8 cellular contexts compared by ENCODE assay signal in the genomic region with DNA sequence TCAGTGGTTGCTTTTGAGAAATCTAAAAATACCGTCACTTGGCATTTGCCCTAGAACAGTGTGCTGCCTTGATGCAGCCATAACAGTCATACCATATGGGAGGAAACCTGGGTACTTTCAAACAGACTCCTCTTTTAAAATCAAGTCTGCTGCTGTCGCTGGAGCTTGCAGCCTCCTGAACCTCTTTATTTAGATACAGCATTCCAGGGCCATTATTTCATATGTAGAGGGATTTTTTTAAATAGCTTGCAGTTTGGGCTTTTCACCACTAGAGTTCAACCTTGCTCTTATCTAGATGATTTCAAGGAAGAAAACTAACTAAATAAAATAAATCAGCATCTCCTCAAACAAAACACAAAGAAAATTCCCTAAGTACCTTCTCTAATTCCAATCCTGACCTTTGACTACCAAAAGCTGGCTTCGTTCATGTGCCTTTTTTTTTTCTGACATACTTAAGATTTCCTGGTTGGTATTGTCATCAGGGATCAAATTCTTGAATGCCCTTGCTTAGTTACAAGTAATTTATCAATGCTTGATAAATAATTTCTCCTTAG.
DNase-seq lines count a peak whose midpoint lies in the region; ATAC-seq and TF ChIP-seq lines count a peak whose summit lies in the region.

No MANE protein-coding gene starts in this region.

- peaks cover 6% of the 10 kb centered on the region for H3K4me1 Mint-ChIP-seq in activated CD4-positive, alpha-beta memory T cell treated with anti-CD3 and anti-CD28 coated beads for 36 hours (ENCODE audit: low read depth)

- DNase-seq in A172 (ENCODE audit: low spot score): peak; percentile 56
- DNase-seq in NCI-H82 (lab: John Stamatoyannopoulos, UW): peak; percentile 45
- peak; percentile 8 for DNase-seq in epithelial cell of prostate (ENCODE audit: low read depth, low spot score)
- no peak for DNase-seq in activated CD4-positive, alpha-beta memory T cell treated with anti-CD3 and anti-CD28 coated beads for 36 hours

- CTCF ChIA-PET in activated CD4-positive, alpha-beta memory T cell treated with anti-CD3 and anti-CD28 coated beads for 36 hours (lab: Charles Lee): interaction anchor here (0.6 to 2.3 kb wide), 20 partner anchors 13 to 1784 kb away, joined by 3 to 18 read pairs (median 4); no protein-coding TSS in a partner anchor

- no peak overlapping the region for H3K4me2 ChIP-seq in parathyroid adenoma (ENCODE audit: low read length)

- no peak overlapping the region for H3K4me3 Mint-ChIP-seq in activated CD4-positive, alpha-beta memory T cell treated with anti-CD3 and anti-CD28 coated beads for 36 hours

- no peak for ATAC-seq in HG03139 (IDR thresholded peaks at IDR 0.05; ENCODE audit: unreplicated experiment)
- ATAC-seq in GM18907 (IDR thresholded peaks at IDR 0.05; ENCODE audit: unreplicated experiment): no peak

- no peaks in the 10 kb centered on the region for H3K9me3 Mint-ChIP-seq in activated CD4-positive, alpha-beta memory T cell treated with anti-CD3 and anti-CD28 coated beads for 36 hours

- no peak overlapping the region for H3K27ac ChIP-seq in epithelial cell of prostate
- H3K27ac ChIP-seq in parathyroid adenoma: no peak overlapping the region

- H3K9me3 ChIP-seq in parathyroid adenoma (ENCODE audit: control insufficient read depth, low read length): no peaks in the 10 kb centered on the region

- TF ChIP-seq CTCF in GM12872 (IDR thresholded peaks at IDR 0.05; ENCODE audit: insufficient read depth, low read depth, low read length) (peak; percentile 67), parathyroid adenoma (IDR thresholded peaks at IDR 0.05) (peak; percentile 81)

- H2AFZ ChIP-seq in parathyroid adenoma: no peak overlapping the region

- H3K27me3 Mint-ChIP-seq in activated CD4-positive, alpha-beta memory T cell treated with anti-CD3 and anti-CD28 coated beads for 36 hours: peaks cover 16% of the 10 kb centered on the region

- H3K4me1 ChIP-seq in parathyroid adenoma: peaks cover 6% of the 10 kb centered on the region

- H3K4me3 ChIP-seq in parathyroid adenoma (ENCODE audit: low read depth, low read length): no peak overlapping the region

- no peak overlapping the region for H3K27ac Mint-ChIP-seq in activated CD4-positive, alpha-beta memory T cell treated with anti-CD3 and anti-CD28 coated beads for 36 hours

- H3K36me3 Mint-ChIP-seq in activated CD4-positive, alpha-beta memory T cell treated with anti-CD3 and anti-CD28 coated beads for 36 hours: no peaks in the 10 kb centered on the region

- H3K27me3 ChIP-seq in parathyroid adenoma (ENCODE audit: control insufficient read depth, insufficient read depth, low read length): no peaks in the 10 kb centered on the region

- H3K9ac ChIP-seq in parathyroid adenoma: no peak overlapping the region

- H3K79me2 ChIP-seq in parathyroid adenoma: no peaks in the 10 kb centered on the region

- intact Hi-C loops in activated CD4-positive, alpha-beta memory T cell treated with anti-CD3 and anti-CD28 coated beads for 36 hours (cut with micrococcal nuclease): loop anchor here (5.0 to 10.0 kb wide), 2 partner anchors 253 to 495 kb away; no protein-coding TSS in a partner anchor

- POLR2A ChIA-PET in activated CD4-positive, alpha-beta memory T cell treated with anti-CD3 and anti-CD28 coated beads for 36 hours (lab: Charles Lee): no interaction called here

- H3K36me3 ChIP-seq in parathyroid adenoma (ENCODE audit: control insufficient read depth, insufficient read depth, low read length): no peaks in the 10 kb centered on the region
